Comparison of ENCODE assay signal across 22 cellular contexts in genomic region chr14:28116716-28117115, GRCh38.
DNase-seq lines count a peak whose midpoint lies in the region; ATAC-seq and TF ChIP-seq lines count a peak whose summit lies in the region.
"Had no signal": no experiment of that assay in that cellular context is flagged by ENCODE, and none has a peak within 500 bp of the region (broad histone marks: within the 10 kb centered on the region; RNA-seq: fewer than 3 reads in every experiment).

No MANE protein-coding gene starts in this region.

- H3K9me3 Mint-ChIP-seq in WTC11 = no peaks in the 10 kb centered on the region
- H3K9me3 Mint-ChIP-seq: GM23338 had no signal

- no peaks in the 10 kb centered on the region for H3K4me1 ChIP-seq in mesendoderm (ENCODE audit: control insufficient read depth, low read depth, low read length)
- H3K4me1 ChIP-seq: BLaER1 treated with 17β-estradiol and CSF1 and Interleukin-3, amounts not matched to agents 10 nM and 100 nM had no signal

- no peaks in the 10 kb centered on the region for H3K27me3 ChIP-seq in mesendoderm (ENCODE audit: insufficient read depth, low read length, poor library complexity)
- H3K27me3 ChIP-seq: BLaER1 treated with 17β-estradiol and CSF1 and Interleukin-3, amounts not matched to agents 10 nM and 100 nM had no signal

- H3K79me1 ChIP-seq in mesendoderm (ENCODE audit: low read length) = no peaks in the 10 kb centered on the region

- H2AK5ac ChIP-seq in mesendoderm (ENCODE audit: low read length) = no peak overlapping the region

- H3K27me3 Mint-ChIP-seq in WTC11 (ENCODE audit: low read depth) = peaks cover 85% of the 10 kb centered on the region
- H3K27me3 Mint-ChIP-seq: CD4-positive, alpha-beta memory T cell had no signal

- H3K4me3 ChIP-seq in LNCaP clone FGC (ENCODE audit: low read depth, low read length) (no peak overlapping the region), mesendoderm (ENCODE audit: low read length) (no peak overlapping the region)
- H3K4me3 ChIP-seq: BLaER1 treated with 17β-estradiol and CSF1 and Interleukin-3, amounts not matched to agents 10 nM and 100 nM; GM23338; PC-9 had no signal

- no peak overlapping the region for H3K27ac ChIP-seq in mesendoderm (ENCODE audit: low read depth, low read length)
- H3K27ac ChIP-seq: BLaER1 treated with 17β-estradiol and CSF1 and Interleukin-3, amounts not matched to agents 10 nM and 100 nM; PC-9; RWPE1 had no signal

- no peaks in the 10 kb centered on the region for H3K36me3 ChIP-seq in mesendoderm (ENCODE audit: control insufficient read depth, insufficient read depth, low read length)
- H3K36me3 ChIP-seq: BLaER1 treated with 17β-estradiol and CSF1 and Interleukin-3, amounts not matched to agents 10 nM and 100 nM had no signal

- H3K56ac ChIP-seq in mesendoderm (ENCODE audit: low read length) = no peak overlapping the region

- H3K9ac ChIP-seq in mesendoderm (ENCODE audit: low read length) = no peak overlapping the region
- H3K9ac ChIP-seq: BLaER1 treated with 17β-estradiol and CSF1 and Interleukin-3, amounts not matched to agents 10 nM and 100 nM had no signal

- H2BK5ac ChIP-seq in mesendoderm (ENCODE audit: low read length) = no peak overlapping the region

- no peak overlapping the region for H4K8ac ChIP-seq in mesendoderm (ENCODE audit: low read depth, low read length)

- no peak overlapping the region for H3K23ac ChIP-seq in mesendoderm (ENCODE audit: low read length)

- POLR2A ChIA-PET in WTC11 (lab: Charles Lee) = no interaction called here

- H3K18ac ChIP-seq in mesendoderm (ENCODE audit: low read length) = no peak overlapping the region

- 0 out of 2 replicates have a peak, but pooled peaks have one; percentile 5 for TF ChIP-seq CTCF in LNCaP clone FGC (IDR thresholded peaks at IDR 0.05; ENCODE audit: control insufficient read depth, extremely low read depth, insufficient read depth)
- no peak for TF ChIP-seq CTCF in WTC11 (IDR thresholded peaks at IDR 0.05)

- no peak overlapping the region for H3K4me3 Mint-ChIP-seq in WTC11
- H3K4me3 Mint-ChIP-seq: CD4-positive, alpha-beta memory T cell; GM23338 had no signal

- DNase-seq in LNCaP clone FGC (ENCODE audit: low read depth) (no peak), OCI-M1 (lab: John Stamatoyannopoulos, UW) (peak; percentile 7), WTC11 (ENCODE audit: low spot score) (peak; percentile 13), mesendoderm (peak; percentile 36), NCI-H774 (lab: John Stamatoyannopoulos, UW) (no peak), foreskin melanocyte (no peak), NOMO-1 (lab: John Stamatoyannopoulos, UW; ENCODE audit: unreplicated experiment in 2 of 2) (no peak)
- DNase-seq: CD4-positive, alpha-beta memory T cell; DMS153; HCEC 1CT; KG1; NCI-H1105; NCI-H1694; NCI-H2107; NCI-H2227 treated with DMSO at 0.1 percent for 48 hours; NCI-H510A; PC-9; SIG-M5 had no signal

- H3K4me2 ChIP-seq in mesendoderm (ENCODE audit: low read length) = no peak overlapping the region
- H3K4me2 ChIP-seq: BLaER1 treated with 17β-estradiol and CSF1 and Interleukin-3, amounts not matched to agents 10 nM and 100 nM; GM23338; PC-9 had no signal

- H3K4ac ChIP-seq in mesendoderm (ENCODE audit: low read depth, low read length) = no peak overlapping the region

- ATAC-seq in WTC11 = peak; percentile 60
- ATAC-seq: GM23338, SK-N-SH treated with all-trans-retinoic acid at 6 μM for 48 hours had no signal

- H2BK15ac ChIP-seq in mesendoderm (replicated peaks; ENCODE audit: low read depth) = no peak overlapping the region

- H3K79me2 ChIP-seq in mesendoderm (ENCODE audit: control insufficient read depth, insufficient read depth, low read length) = no peaks in the 10 kb centered on the region

- peaks cover 16% of the 10 kb centered on the region for H3K4me1 Mint-ChIP-seq in WTC11
- H3K4me1 Mint-ChIP-seq: CD4-positive, alpha-beta memory T cell had no signal

- no peaks in the 10 kb centered on the region for H3K36me3 Mint-ChIP-seq in WTC11
- H3K36me3 Mint-ChIP-seq: CD4-positive, alpha-beta memory T cell had no signal

- H4K5ac ChIP-seq in mesendoderm (ENCODE audit: low read length) = no peak overlapping the region

- no peak overlapping the region for H3K27ac Mint-ChIP-seq in WTC11
- H3K27ac Mint-ChIP-seq: CD4-positive, alpha-beta memory T cell; GM23338 had no signal

- CTCF ChIA-PET in WTC11 (lab: Charles Lee) = no interaction called here

- no peak overlapping the region for H2BK120ac ChIP-seq in mesendoderm (ENCODE audit: low read depth, low read length)

TF ChIP-seq in WTC11, 78 proteins besides CTCF, POLR2A, EP300 and RAD21:
- no peak for TF ChIP-seq ETV6 (CRISPR knock-in tag; IDR thresholded peaks at IDR 0.05)
- no peak for TF ChIP-seq GTF2I (CRISPR knock-in tag; conservative IDR thresholded peaks at IDR 0.05)
- no peak for TF ChIP-seq ZNF263 (CRISPR knock-in tag; IDR thresholded peaks at IDR 0.05; ENCODE audit: low read depth)
- TF ChIP-seq SP1 (CRISPR knock-in tag; conservative IDR thresholded peaks at IDR 0.05) = no peak
- TF ChIP-seq ZNF671 (CRISPR knock-in tag; IDR thresholded peaks at IDR 0.05) = no peak
- TF ChIP-seq KAT7 (CRISPR knock-in tag; IDR thresholded peaks at IDR 0.05; ENCODE audit: borderline replicate concordance) = no peak
- TF ChIP-seq NR3C1 (CRISPR knock-in tag; conservative IDR thresholded peaks at IDR 0.05; ENCODE audit: low read depth) = no peak
- no peak for TF ChIP-seq GRHL2 (CRISPR knock-in tag; IDR thresholded peaks at IDR 0.05; ENCODE audit: insufficient replicate concordance, severe bottlenecking)
- no peak for TF ChIP-seq STAT6 (CRISPR knock-in tag; conservative IDR thresholded peaks at IDR 0.05; ENCODE audit: low read depth)
- no peak for TF ChIP-seq ZBTB21 (CRISPR knock-in tag; IDR thresholded peaks at IDR 0.05; ENCODE audit: borderline replicate concordance)
- TF ChIP-seq ELF4 (CRISPR knock-in tag; IDR thresholded peaks at IDR 0.05; ENCODE audit: low read depth) = no peak
- no peak for TF ChIP-seq MLX (CRISPR knock-in tag; IDR thresholded peaks at IDR 0.05)
TF ChIP-seq in WTC11: peak in this region for 0.

Comparison
In these comparisons a context has a peak if more than half of its experiments do, and no peak if none do; other contexts are left out.
1. DNase-seq: peak in OCI-M1 (single experiment), WTC11 (single experiment) and mesendoderm (single experiment); none in LNCaP clone FGC (single experiment), NCI-H774 (single experiment), foreskin melanocyte (single experiment) and NOMO-1 (0 of 2).